In genomic region chr10:116690356-116691078, GRCh38 we compare ENCODE assay signal across 11 cellular contexts. TPM values are rescaled to one million over a fixed set of nuclear protein-coding genes. Genes with fewer than 3 reads are reported as not detected.
DNase-seq lines count a peak whose midpoint lies in the region; ATAC-seq, FAIRE-seq and TF ChIP-seq lines count a peak whose summit lies in the region.
"Had no signal": no experiment of that assay in that cellular context is flagged by ENCODE, and none has a peak within 500 bp of the region (broad histone marks: within the 10 kb centered on the region; RNA-seq: fewer than 3 reads in every experiment).

No MANE protein-coding gene starts in this region.

- H3K9me3 Mint-ChIP-seq in WTC11, result peaks cover 4% of the 10 kb centered on the region; the same call in 1 of the 2 replicates
- H3K9me3 Mint-ChIP-seq: activated naive CD8-positive, alpha-beta T cell treated with anti-CD3 and anti-CD28 coated beads, Interleukin-2, amount 50 U/mL, for 24 hours had no signal

- H3K4me1 Mint-ChIP-seq in WTC11, result peaks cover 58% of the 10 kb centered on the region
- H3K4me1 Mint-ChIP-seq: activated naive CD8-positive, alpha-beta T cell treated with anti-CD3 and anti-CD28 coated beads, Interleukin-2, amount 50 U/mL, for 24 hours; B cell had no signal

- CTCF ChIA-PET in A549 (lab: Yijun Ruan, JAX), result interaction anchor here (0.9 to 5.0 kb wide), 8 partner anchors 8 to 484 kb away, joined by 3 to 36 read pairs (median 3); no protein-coding TSS in a partner anchor
- CTCF ChIA-PET in WTC11 (lab: Charles Lee), result interaction anchor here (0.8 to 3.3 kb wide), 21 partner anchors 9 to 484 kb away, joined by 3 to 25 read pairs (median 4); partner anchors contain the start of gene HSPA12A

- no peaks in the 10 kb centered on the region; the same call in 1 of the 2 replicates for H3K36me3 Mint-ChIP-seq in WTC11

- peak overlapping the region; percentile 19; the same call in 1 of the 2 replicates for H3K27ac Mint-ChIP-seq in WTC11
- H3K27ac Mint-ChIP-seq: activated naive CD8-positive, alpha-beta T cell treated with anti-CD3 and anti-CD28 coated beads, Interleukin-2, amount 50 U/mL, for 24 hours; B cell had no signal

- no peak overlapping the region for H2AFZ ChIP-seq in neural cell (ENCODE audit: low read depth, low read length)
- H2AFZ ChIP-seq: PC-9 had no signal

- no peaks in the 10 kb centered on the region for H4K20me1 ChIP-seq in neural cell (ENCODE audit: insufficient read depth)

- H3K9ac ChIP-seq in neural cell (ENCODE audit: low read length), result no peak overlapping the region

- TF ChIP-seq RAD21 in A549 (conservative IDR thresholded peaks at IDR 0.05 in 1 of 2, IDR thresholded peaks at IDR 0.05 in 1 of 2) (peak; percentile 21 to 22; a peak in 1 of 5 replicates), neural cell (conservative IDR thresholded peaks at IDR 0.05) (peak; percentile 43)

- no peaks in the 10 kb centered on the region for H3K4me1 ChIP-seq in A549

- peak in 1 of 2 experiments; percentile 53; a peak in 2 of 6 replicates for ATAC-seq in A549
- peak; percentile 47 for ATAC-seq in WTC11
- ATAC-seq: activated naive CD8-positive, alpha-beta T cell treated with anti-CD3 and anti-CD28 coated beads, Interleukin-2, amount 50 U/mL, for 24 hours had no signal

- 76% methylated on average over 12 of the region's 12 CpGs for WGBS in A549 (ENCODE audit: missing lambda C conversion rate)

- H3K4me2 ChIP-seq in A549 (no peak overlapping the region), neural cell (ENCODE audit: low read length) (no peak overlapping the region)
- H3K4me2 ChIP-seq: PC-9 had no signal

- no peaks in the 10 kb centered on the region for H3K27me3 Mint-ChIP-seq in WTC11 (ENCODE audit: low read depth)

- FAIRE-seq in A549 (lab: Jason Lieb, UNC), result no peak

- H3K4me3 Mint-ChIP-seq in WTC11, result peak overlapping the region; percentile 46
- H3K4me3 Mint-ChIP-seq: activated naive CD8-positive, alpha-beta T cell treated with anti-CD3 and anti-CD28 coated beads, Interleukin-2, amount 50 U/mL, for 24 hours; B cell had no signal

- H3K27me3 ChIP-seq in neural cell (ENCODE audit: insufficient read depth, low read depth, low read length), result no peaks in the 10 kb centered on the region

- no peak; the same call in 2 of the 3 replicates for TF ChIP-seq CTCF in A549 (IDR thresholded peaks at IDR 0.05)
- no peak for TF ChIP-seq CTCF in WTC11 (IDR thresholded peaks at IDR 0.05)
- TF ChIP-seq CTCF in neural cell (IDR thresholded peaks at IDR 0.05; ENCODE audit: poor library complexity, severe bottlenecking), result peak; percentile 53

- POLR2A ChIA-PET in A549 (lab: Yijun Ruan, JAX) (no interaction called here), WTC11 (lab: Charles Lee) (no interaction called here)

- TF ChIP-seq POLR2A in A549 (IDR thresholded peaks at IDR 0.05; ENCODE audit: low read length), result no peak

- TF ChIP-seq EP300 in A549 (IDR thresholded peaks at IDR 0.05) (no peak), neural cell (conservative IDR thresholded peaks at IDR 0.05; ENCODE audit: poor library complexity, severe bottlenecking) (no peak)

- DNase-seq in A549 (ENCODE audit: low read depth in 1 of 2, low spot score in 1 of 2) (no peak), WTC11 (ENCODE audit: low spot score) (no peak), globus pallidus (ENCODE audit: low spot score) (peak; percentile 43), NCI-H187 (lab: John Stamatoyannopoulos, UW) (no peak), NCI-H1436 treated with DMSO at 0.1 percent for 48 hours (lab: John Stamatoyannopoulos, UW) (no peak), SW480 (ENCODE audit: low spot score) (no peak)
- DNase-seq in stimulated activated CD4-positive, alpha-beta T cell treated with anti-CD3 and anti-CD28 coated beads, Interleukin-4, amount 100 ng/mL, for 24 hours, result no peak
- DNase-seq: activated naive CD8-positive, alpha-beta T cell treated with anti-CD3 and anti-CD28 coated beads, Interleukin-2, amount 50 U/mL, for 24 hours; PC-9 had no signal

- no peaks in the 10 kb centered on the region for H3K9me2 ChIP-seq in neural cell (ENCODE audit: insufficient read depth, low read length)

- no peaks in the 10 kb centered on the region for H3K36me3 ChIP-seq in neural cell (ENCODE audit: insufficient read depth, low read length)

- H3F3A ChIP-seq in neural cell (ENCODE audit: insufficient read depth, low read length, poor library complexity, severe bottlenecking), result no peaks in the 10 kb centered on the region

- H3K9me3 ChIP-seq in A549 (no peaks in the 10 kb centered on the region), neural cell (ENCODE audit: low read length) (no peaks in the 10 kb centered on the region)

- H3K79me2 ChIP-seq in neural cell (replicated peaks; ENCODE audit: insufficient read depth, low read length), result no peaks in the 10 kb centered on the region

- H3K4me3 ChIP-seq in A549 (no peak overlapping the region), neural cell (ENCODE audit: low read length) (no peak overlapping the region)
- H3K4me3 ChIP-seq: PC-9 had no signal

- H3K27ac ChIP-seq in A549, result no peak overlapping the region
- H3K27ac ChIP-seq in neural cell (ENCODE audit: low read length), result no peak overlapping the region
- H3K27ac ChIP-seq: PC-9 had no signal

TF ChIP-seq in A549, 52 proteins besides CTCF, POLR2A, EP300 and RAD21:
- no peak for TF ChIP-seq MAZ (IDR thresholded peaks at IDR 0.05; ENCODE audit: borderline replicate concordance, low read depth, low read length)
- peak; percentile 35; the same call in 1 of the 3 replicates for TF ChIP-seq SMC3 (IDR thresholded peaks at IDR 0.05)

TF ChIP-seq in WTC11, 78 proteins besides CTCF, POLR2A, EP300 and RAD21:
- TF ChIP-seq NR1H2 (CRISPR knock-in tag; IDR thresholded peaks at IDR 0.05) (no peak), ZNF317 (CRISPR knock-in tag; IDR thresholded peaks at IDR 0.05; ENCODE audit: borderline replicate concordance, low read depth) (no peak), ZNF121 (CRISPR knock-in tag; IDR thresholded peaks at IDR 0.05) (no peak), ATF3 (CRISPR knock-in tag; conservative IDR thresholded peaks at IDR 0.05) (no peak)
- TF ChIP-seq, protein P1, sequence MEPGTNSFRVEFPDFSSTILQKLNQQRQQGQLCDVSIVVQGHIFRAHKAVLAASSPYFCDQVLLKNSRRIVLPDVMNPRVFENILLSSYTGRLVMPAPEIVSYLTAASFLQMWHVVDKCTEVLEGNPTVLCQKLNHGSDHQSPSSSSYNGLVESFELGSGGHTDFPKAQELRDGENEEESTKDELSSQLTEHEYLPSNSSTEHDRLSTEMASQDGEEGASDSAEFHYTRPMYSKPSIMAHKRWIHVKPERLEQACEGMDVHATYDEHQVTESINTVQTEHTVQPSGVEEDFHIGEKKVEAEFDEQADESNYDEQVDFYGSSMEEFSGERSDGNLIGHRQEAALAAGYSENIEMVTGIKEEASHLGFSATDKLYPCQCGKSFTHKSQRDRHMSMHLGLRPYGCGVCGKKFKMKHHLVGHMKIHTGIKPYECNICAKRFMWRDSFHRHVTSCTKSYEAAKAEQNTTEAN (CRISPR knock-in tag; IDR thresholded peaks at IDR 0.05), result no peak
TF ChIP-seq in WTC11: peak in this region for 0.

TF ChIP-seq in neural cell, 6 proteins besides CTCF, POLR2A, EP300 and RAD21:
- TF ChIP-seq, protein P2, sequence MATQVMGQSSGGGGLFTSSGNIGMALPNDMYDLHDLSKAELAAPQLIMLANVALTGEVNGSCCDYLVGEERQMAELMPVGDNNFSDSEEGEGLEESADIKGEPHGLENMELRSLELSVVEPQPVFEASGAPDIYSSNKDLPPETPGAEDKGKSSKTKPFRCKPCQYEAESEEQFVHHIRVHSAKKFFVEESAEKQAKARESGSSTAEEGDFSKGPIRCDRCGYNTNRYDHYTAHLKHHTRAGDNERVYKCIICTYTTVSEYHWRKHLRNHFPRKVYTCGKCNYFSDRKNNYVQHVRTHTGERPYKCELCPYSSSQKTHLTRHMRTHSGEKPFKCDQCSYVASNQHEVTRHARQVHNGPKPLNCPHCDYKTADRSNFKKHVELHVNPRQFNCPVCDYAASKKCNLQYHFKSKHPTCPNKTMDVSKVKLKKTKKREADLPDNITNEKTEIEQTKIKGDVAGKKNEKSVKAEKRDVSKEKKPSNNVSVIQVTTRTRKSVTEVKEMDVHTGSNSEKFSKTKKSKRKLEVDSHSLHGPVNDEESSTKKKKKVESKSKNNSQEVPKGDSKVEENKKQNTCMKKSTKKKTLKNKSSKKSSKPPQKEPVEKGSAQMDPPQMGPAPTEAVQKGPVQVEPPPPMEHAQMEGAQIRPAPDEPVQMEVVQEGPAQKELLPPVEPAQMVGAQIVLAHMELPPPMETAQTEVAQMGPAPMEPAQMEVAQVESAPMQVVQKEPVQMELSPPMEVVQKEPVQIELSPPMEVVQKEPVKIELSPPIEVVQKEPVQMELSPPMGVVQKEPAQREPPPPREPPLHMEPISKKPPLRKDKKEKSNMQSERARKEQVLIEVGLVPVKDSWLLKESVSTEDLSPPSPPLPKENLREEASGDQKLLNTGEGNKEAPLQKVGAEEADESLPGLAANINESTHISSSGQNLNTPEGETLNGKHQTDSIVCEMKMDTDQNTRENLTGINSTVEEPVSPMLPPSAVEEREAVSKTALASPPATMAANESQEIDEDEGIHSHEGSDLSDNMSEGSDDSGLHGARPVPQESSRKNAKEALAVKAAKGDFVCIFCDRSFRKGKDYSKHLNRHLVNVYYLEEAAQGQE (IDR thresholded peaks at IDR 0.05; ENCODE audit: borderline replicate concordance), result no peak
- peak; percentile 65 for TF ChIP-seq SMC3 (conservative IDR thresholded peaks at IDR 0.05; ENCODE audit: poor library complexity)

RNA-seq across cellular contexts. Expression of gene HSPA12A, which starts 51.8 kb away (rescaled TPM):
- polyA plus RNA-seq in A549 (2011; rRNA removed) (17.0 and 17.4 TPM in 2 replicates), A549 (2017; fragmentation: RNase III; extraction: RNeasy Plus Mini Kit Qiagen cat#74134 plus additional on column Dnase treatment) (16.7 to 17.8 TPM (median 16.9 TPM) in 3 replicates), neural cell (5.9 and 8.4 TPM in 2 replicates)
- polyA plus RNA-seq in A549 (2012; cell fraction: cytosol; rRNA removed), result 7.7 and 9.1 TPM in 2 replicates
- polyA plus RNA-seq in A549 (2012; cell fraction: nucleus; rRNA removed), result 20.5 and 23.0 TPM in 2 replicates
- polyA minus RNA-seq in A549 (2011; rRNA and poly(A)+ RNA removed), result 25.2 and 27.4 TPM in 2 replicates
- total RNA-seq in WTC11 (2021), result 5.0 to 7.2 TPM (median 5.2 TPM) in 3 replicates
- polyA minus RNA-seq in neural cell, result 16.3 TPM in 2 replicates
